ENCODE assay signal across 11 cellular contexts in the genomic region with DNA sequence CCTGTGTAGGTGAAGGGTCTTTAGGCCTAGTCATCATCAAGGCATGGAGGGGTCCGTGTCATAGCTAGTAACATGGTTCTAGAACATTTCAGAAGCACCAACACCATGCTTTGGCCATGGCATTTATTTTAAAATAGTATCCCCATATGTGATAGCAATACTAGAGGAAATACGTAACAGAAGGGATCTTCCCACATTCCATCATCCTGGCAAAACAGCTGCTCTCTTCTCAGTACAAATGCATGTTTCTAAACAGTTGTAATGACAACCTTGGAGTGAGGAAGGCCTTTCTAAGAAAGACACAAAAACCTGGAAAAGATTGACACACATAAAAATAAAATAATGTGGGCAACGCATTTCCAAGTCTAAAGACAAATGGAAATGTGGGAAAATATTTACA.
"Had no signal": no experiment of that assay in that cellular context is flagged by ENCODE, and none has a peak within 500 bp of the region (broad histone marks: within the 10 kb centered on the region; RNA-seq: fewer than 3 reads in every experiment).

No MANE protein-coding gene starts in this region.

- DNase-seq: caudate nucleus; colonic mucosa; esophagus squamous epithelium; gastrocnemius medialis; left ventricle myocardium inferior; retina; SHP77 treated with DMSO at 0.1 percent for 48 hours; stimulated activated CD4-positive, alpha-beta T cell treated with anti-CD3 and anti-CD28 coated beads, Interleukin-15, amount 100 ng/mL, for 24 hours; stimulated activated CD4-positive, alpha-beta T cell treated with anti-CD3 and anti-CD28 coated beads, Interleukin-4, amount 100 ng/mL, for 24 hours; transverse colon had no signal

- ATAC-seq: gastrocnemius medialis had no signal

- FAIRE-seq: keratinocyte had no signal
